ENCODE assay signal across 1 cellular context in the genomic region with DNA sequence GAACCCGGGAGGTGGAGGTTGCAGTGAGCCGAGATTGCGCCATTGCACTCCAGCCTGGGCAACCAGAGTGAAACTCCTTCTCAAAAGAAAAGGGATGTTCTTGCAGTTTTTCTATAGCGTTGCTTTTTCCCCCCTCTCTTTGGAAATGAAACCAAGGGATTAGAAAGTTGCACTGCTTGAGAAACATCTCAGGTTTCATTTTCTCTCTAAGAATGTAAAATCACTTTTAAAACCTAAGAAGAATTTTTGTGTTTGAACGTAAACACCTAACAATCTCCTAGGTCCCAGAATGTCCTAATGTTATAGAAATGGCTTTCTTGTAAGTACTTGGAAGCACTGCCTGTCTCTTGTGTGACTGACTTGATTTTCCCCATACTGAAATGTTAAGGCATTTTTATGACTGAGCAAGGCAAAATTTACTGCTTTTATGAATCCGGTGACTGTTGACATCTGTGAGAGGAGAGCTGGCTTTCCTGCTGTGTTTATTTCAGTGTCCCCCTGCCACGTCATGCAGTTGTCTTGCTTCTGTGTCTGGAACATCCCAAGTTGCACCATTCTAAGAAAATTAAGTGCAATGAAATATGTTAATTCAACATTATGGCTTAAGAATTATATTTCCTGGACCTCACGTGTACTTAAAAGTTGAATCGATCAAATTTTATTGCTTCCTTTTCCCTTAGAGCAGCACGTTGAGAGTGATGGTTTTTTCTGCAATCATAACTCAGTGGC.
TF ChIP-seq lines count a peak whose summit lies in the region.

No MANE protein-coding gene starts in this region.

TF ChIP-seq in endothelial cell of umbilical vein, 7 proteins besides CTCF, POLR2A, EP300 and RAD21 (continued from another document):
- TF ChIP-seq GATA2 (IDR thresholded peaks at IDR 0.05; ENCODE audit: insufficient read depth, insufficient read length, low read depth, low read length): no peak
- TF ChIP-seq MYC (IDR thresholded peaks at IDR 0.05; ENCODE audit: low read depth, low read length): no peak
